ENCODE assay signal across 30 cellular contexts in genomic region chr1:7159116-7159781, GRCh38.
"Had no signal": no experiment of that assay in that cellular context is flagged by ENCODE, and none has a peak within 500 bp of the region (broad histone marks: within the 10 kb centered on the region; RNA-seq: fewer than 3 reads in every experiment).

No MANE protein-coding gene starts in this region.

- H3K27ac ChIP-seq: ascending aorta, body of pancreas, RWPE1, VCaP had no signal

- H3K27me3 ChIP-seq: ascending aorta, body of pancreas had no signal

- DNase-seq: activated B cell treated with CpG ODN at 0.5 μM for 24 hours; activated CD4-positive, alpha-beta T cell treated with anti-CD3 and anti-CD28 coated beads for 4 hours; activated CD4-positive, CD25-positive, alpha-beta regulatory T cell treated with anti-CD3 and anti-CD28 coated beads, Interleukin-2, amount 50 U/mL, for 72 hours; activated CD8-positive, alpha-beta T cell treated with anti-CD3 and anti-CD28 coated beads for 36 hours; activated effector memory CD4-positive, alpha-beta T cell treated with anti-CD3 and anti-CD28 coated beads, Interleukin-2, amount 50 U/mL, for 16 hours; activated naive CD4-positive, alpha-beta T cell treated with Interleukin-2 at 50 U/mL for 16 hours; activated naive CD8-positive, alpha-beta T cell treated with anti-CD3 and anti-CD28 coated beads, Interleukin-2, amount 10 ng/mL, durations not matched to agents 7 days and 5 days; activated T-cell treated with anti-CD3 and anti-CD28 coated beads, Interleukin-2, amount 50 U/mL, for 1 hour; activated T-cell treated with anti-CD3 and anti-CD28 coated beads, Interleukin-2, amount 50 U/mL, for 72 hours; amygdala; body of pancreas; central memory CD4-positive, alpha-beta T cell; NCI-H1105; NCI-H1417 treated with DMSO at 0.1 percent for 48 hours; NCI-H1694 treated with DMSO at 0.1 percent for 48 hours; NCI-H2029; NCI-H345; NCI-H524 treated with DMSO at 0.1 percent for 48 hours; SIG-M5; T-cell; T-helper 17 cell; T-helper 9 cell had no signal

- H3K4me3 ChIP-seq: ascending aorta, body of pancreas, K562 had no signal

- H3K9me3 ChIP-seq: ascending aorta, body of pancreas had no signal

- ATAC-seq: activated CD8-positive, alpha-beta T cell treated with anti-CD3 and anti-CD28 coated beads for 36 hours; activated T-cell treated with anti-CD3 and anti-CD28 coated beads, Interleukin-2, amount 50 U/mL, for 72 hours; activated T-helper 17 cell treated with anti-CD3 and anti-CD28 coated beads, Interleukin-2, amount 50 U/mL, for 72 hours; body of pancreas; K562; Panc1; Right ventricle myocardium inferior; SK-N-SH treated with all-trans-retinoic acid at 6 μM for 48 hours; T-cell; T-helper 17 cell had no signal

- H3K4me1 ChIP-seq: ascending aorta, body of pancreas had no signal

- H3K36me3 ChIP-seq: ascending aorta had no signal
